In the genomic region with DNA sequence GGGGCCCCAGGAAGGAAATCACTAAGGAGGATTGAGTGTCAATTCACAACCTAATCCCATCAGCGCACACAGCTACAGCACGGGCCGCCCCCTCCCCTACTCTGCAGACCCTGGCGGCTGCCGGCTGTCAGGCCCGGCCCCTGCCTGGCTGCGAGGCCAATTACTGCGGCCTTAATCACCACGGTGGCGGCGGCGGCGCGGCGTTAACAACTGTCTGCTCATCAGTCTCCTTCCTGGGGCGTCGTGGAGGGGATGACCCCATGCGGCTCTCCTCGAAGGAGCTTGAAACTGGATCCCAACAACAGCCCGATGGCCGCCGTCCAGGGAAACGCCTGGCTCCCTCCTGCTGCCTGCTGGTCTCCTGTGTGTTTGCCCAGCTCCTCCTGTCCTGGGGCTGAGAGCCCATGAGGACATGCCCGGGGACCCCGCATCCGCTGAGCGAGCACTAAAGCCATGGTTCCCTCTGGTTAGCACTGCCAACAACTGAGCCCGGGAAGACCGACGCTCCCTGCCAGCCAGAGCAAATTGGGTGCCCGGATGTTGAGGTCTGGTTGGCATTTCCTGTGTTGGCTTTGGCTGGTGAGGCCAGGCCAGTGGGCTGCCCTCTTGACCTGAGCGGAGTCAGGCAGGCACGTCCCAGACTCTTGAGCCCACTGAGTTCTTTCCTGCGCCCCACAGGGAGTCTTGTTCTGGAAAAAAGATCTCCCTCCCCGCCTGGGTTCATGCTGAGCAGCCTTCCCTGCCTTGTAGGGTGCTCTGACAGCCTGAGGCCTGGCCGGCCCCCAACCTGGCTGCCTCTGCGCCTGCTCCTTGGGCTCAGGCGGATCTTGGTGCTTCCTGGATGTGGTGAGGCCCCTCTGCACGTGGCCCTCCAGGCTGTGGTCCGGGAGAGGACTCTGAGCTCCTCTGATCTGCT, we compare ENCODE assay signal across 10 cellular contexts. TPM values are rescaled to one million over a fixed set of nuclear protein-coding genes. Genes with fewer than 3 reads are reported as not detected.
DNase-seq lines count a peak whose midpoint lies in the region; ATAC-seq and TF ChIP-seq lines count a peak whose summit lies in the region.
"Had no signal": no experiment of that assay in that cellular context is flagged by ENCODE, and none has a peak within 500 bp of the region (broad histone marks: within the 10 kb centered on the region; RNA-seq: fewer than 3 reads in every experiment).

No MANE protein-coding gene starts in this region.

- peaks cover 5% of the 10 kb centered on the region for H3K36me3 Mint-ChIP-seq in Calu3 (ENCODE audit: insufficient read depth, unreplicated experiment)

- H3K27ac ChIP-seq in RWPE2 (ENCODE audit: poor library complexity, severe bottlenecking): peak overlapping the region; percentile 30
- H3K27ac ChIP-seq in gastroesophageal sphincter: peak overlapping the region in 1 of 4 donors; percentile 8
- peak overlapping the region; percentile 30 for H3K27ac ChIP-seq in skeletal muscle tissue (ENCODE audit: low read depth, low read length)
- H3K27ac ChIP-seq: 22Rv1 had no signal

- no peak for TF ChIP-seq CTCF in RWPE2 (IDR thresholded peaks at IDR 0.05; ENCODE audit: poor library complexity, severe bottlenecking)
- no peak for TF ChIP-seq CTCF in gastroesophageal sphincter (IDR thresholded peaks at IDR 0.05)
- TF ChIP-seq CTCF in Calu3 (IDR thresholded peaks at IDR 0.05; ENCODE audit: unreplicated experiment): no peak

- H3K4me1 ChIP-seq in RWPE2 (ENCODE audit: insufficient read depth, poor library complexity, severe bottlenecking) (peaks cover 27% of the 10 kb centered on the region), gastroesophageal sphincter (peaks cover 0 to 44% (median 6%) of the 10 kb centered on the region in 3 donors), skeletal muscle tissue (ENCODE audit: control insufficient read depth in 3 of 3, insufficient read depth in 3 of 3, low read length in 3 of 3) (peaks cover 41 to 42% (median 42%) of the 10 kb centered on the region in 3 donors)

- H3K4me3 ChIP-seq in RWPE2 (ENCODE audit: severe bottlenecking): no peak overlapping the region
- H3K4me3 ChIP-seq in gastroesophageal sphincter: no peak overlapping the region
- H3K4me3 ChIP-seq in skeletal muscle tissue (ENCODE audit: low read length in 3 of 3): peak overlapping the region in 1 of 3 donors; percentile 35

- H3K9me3 ChIP-seq in RWPE2 (ENCODE audit: severe bottlenecking) (no peaks in the 10 kb centered on the region), gastroesophageal sphincter (no peaks in the 10 kb centered on the region), skeletal muscle tissue (ENCODE audit: control insufficient read depth in 3 of 3, low read length in 3 of 3) (no peaks in the 10 kb centered on the region)

- TF ChIP-seq POLR2A in gastroesophageal sphincter (IDR thresholded peaks at IDR 0.05): no peak

- no peaks in the 10 kb centered on the region for H3K27me3 Mint-ChIP-seq in Calu3 (ENCODE audit: unreplicated experiment)

- H3K4me1 Mint-ChIP-seq in Calu3 (ENCODE audit: low read depth, unreplicated experiment): no peaks in the 10 kb centered on the region

- H3K36me3 ChIP-seq in RWPE2 (ENCODE audit: low read depth) (no peaks in the 10 kb centered on the region), gastroesophageal sphincter (no peaks in the 10 kb centered on the region), skeletal muscle tissue (ENCODE audit: control insufficient read depth in 3 of 3, insufficient read depth in 3 of 3, low read length in 3 of 3) (no peaks in the 10 kb centered on the region)

- no peak overlapping the region for H3K27ac Mint-ChIP-seq in Calu3 (ENCODE audit: unreplicated experiment)

- intact Hi-C loops in Calu3 (cut with micrococcal nuclease; ENCODE audit: unreplicated experiment): no loop called here

- no TSS peak for BruUV-seq in Calu3 (replicated peaks; lab: Mats Ljungman, UMichigan)

- peak overlapping the region in 2 of 3 donors; percentile 30 to 60 for H3K9ac ChIP-seq in skeletal muscle tissue (ENCODE audit: low read depth in 1 of 3, low read length in 3 of 3)

- H3K27me3 ChIP-seq in RWPE2 (ENCODE audit: insufficient read depth, poor library complexity, severe bottlenecking) (no peaks in the 10 kb centered on the region), gastroesophageal sphincter (no peaks in the 10 kb centered on the region), skeletal muscle tissue (ENCODE audit: control insufficient read depth in 3 of 3, insufficient read depth in 3 of 3, low read length in 3 of 3) (no peaks in the 10 kb centered on the region)

- no peaks in the 10 kb centered on the region for H3K9me3 Mint-ChIP-seq in Calu3 (ENCODE audit: low read depth, unreplicated experiment)

- CTCF ChIA-PET in Calu3 (lab: Charles Lee): interaction anchor here (0.6 kb wide), 1 partner anchor 16 kb away, joined by 3 read pairs; no protein-coding TSS in a partner anchor

- DNase-seq in DMS 273 (lab: John Stamatoyannopoulos, UW; ENCODE audit: unreplicated experiment): peak; percentile 68
- DNase-seq in DMS 273 treated with DMSO at 0.1 percent for 48 hours (lab: John Stamatoyannopoulos, UW): no peak
- peak; percentile 68 for DNase-seq in RWPE2 (ENCODE audit: low spot score)
- no peak for DNase-seq in pons (ENCODE audit: low spot score)
- DNase-seq in 8988T: no peak
- DNase-seq in Calu3: no peak
- DNase-seq: NCI-H774 had no signal

- no peak overlapping the region for H3K4me3 Mint-ChIP-seq in Calu3 (ENCODE audit: low read depth, unreplicated experiment)

- WGBS in gastroesophageal sphincter (ENCODE audit: low coverage in 1 of 2), 2 donors: 45 to 68% methylated on average over 4 of the region's 40 CpGs

- ATAC-seq in RWPE2 (ENCODE audit: low read depth) (peak; percentile 38), gastroesophageal sphincter (peak; percentile 9)

- no peak for TF ChIP-seq EP300 in gastroesophageal sphincter (IDR thresholded peaks at IDR 0.05)

RNA-seq across cellular contexts. Expression of gene EIF2B2, which starts 21.7 kb away (rescaled TPM):
- total RNA-seq in gastroesophageal sphincter (10 to 100 TPM; 28.1 to 56.2 (median 36.6) TPM), skeletal muscle tissue (18.8 TPM), Calu3 (2022) (41.2 and 42.9 TPM in 2 replicates)

RNA-seq across cellular contexts. Expression of gene PGF, which starts 25.6 kb away (rescaled TPM):
- 10 to 100 TPM; 11.2 to 21.0 (median 16.5) TPM for total RNA-seq in gastroesophageal sphincter
- 8.9 TPM for total RNA-seq in skeletal muscle tissue
- 1.2 and 2.1 TPM in 2 replicates for total RNA-seq in Calu3 (2022)

RNA-seq across cellular contexts. Expression of gene RPS6KL1, which starts 57.9 kb away (rescaled TPM):
- total RNA-seq in gastroesophageal sphincter (10 to 100 TPM in 1 of 4 donors, 1 to 10 TPM in 3; 4.0 to 10.2 (median 8.2) TPM), skeletal muscle tissue (3.1 TPM), Calu3 (2022) (16.4 and 18.5 TPM in 2 replicates)

Comparison
In these comparisons a context has a peak if more than half of its experiments do, and no peak if none do; other contexts are left out.
1. DNase-seq: peak in DMS 273 (single experiment) and RWPE2 (single experiment); none in DMS 273 treated with DMSO at 0.1 percent for 48 hours (single experiment), pons (single experiment), 8988T (single experiment) and Calu3 (single experiment).